ENCODE assay signal across 8 cellular contexts in genomic region chr3:132029182-132029902, GRCh38. TPM values are rescaled to one million over a fixed set of nuclear protein-coding genes. Genes with fewer than 3 reads are reported as not detected.
A peak's percentile ranks its signal among the peaks of the same experiment; 100 is the strongest.
DNase-seq lines count a peak whose midpoint lies in the region; ATAC-seq and TF ChIP-seq lines count a peak whose summit lies in the region.

No MANE protein-coding gene starts in this region.

- in situ Hi-C loops in ACHN (cut with HindIII; ENCODE audit: low pct_ligation_motif_present, low pct_unique_long_range_greater_than_20kb, low sequenced_read_pairs): loop anchor here (25.0 kb wide), 1 partner anchor 158 kb away; no protein-coding TSS in a partner anchor

- peak; percentile 93 for TF ChIP-seq CTCF in WI38 (IDR thresholded peaks at IDR 0.05; ENCODE audit: low read depth, low read length)
- TF ChIP-seq CTCF in chondrocyte (IDR thresholded peaks at IDR 0.05): peak; percentile 91

- ATAC-seq in GM18517 (IDR thresholded peaks at IDR 0.05; ENCODE audit: unreplicated experiment) (peak; percentile 78), HG03108 (IDR thresholded peaks at IDR 0.05; ENCODE audit: unreplicated experiment) (peak; percentile 79), left colon (peak; percentile 86)

- no peaks in the 10 kb centered on the region for H3K9me3 Mint-ChIP-seq in chondrocyte (ENCODE audit: low read depth)

- H3K4me3 Mint-ChIP-seq in chondrocyte (ENCODE audit: unreplicated experiment): no peak overlapping the region

- peaks cover 58% of the 10 kb centered on the region for H3K27me3 Mint-ChIP-seq in chondrocyte (ENCODE audit: low read depth)

- no peak overlapping the region for H3K27ac Mint-ChIP-seq in chondrocyte (ENCODE audit: unreplicated experiment)

- no peaks in the 10 kb centered on the region for H3K36me3 Mint-ChIP-seq in chondrocyte (ENCODE audit: low read depth)

- peaks cover 4% of the 10 kb centered on the region for H3K4me1 Mint-ChIP-seq in chondrocyte (ENCODE audit: low read depth)

- H3K4me3 ChIP-seq in WI38 (ENCODE audit: low read depth, low read length): no peak overlapping the region

- DNase-seq in ACHN: peak; percentile 72
- DNase-seq in NCI-H2196 (lab: John Stamatoyannopoulos, UW; ENCODE audit: unreplicated experiment): peak; percentile 95
- no peak for DNase-seq in chondrocyte (ENCODE audit: low spot score)
- DNase-seq in left colon: peak; percentile 51 to 84
- DNase-seq in stimulated activated CD4-positive, alpha-beta T cell treated with anti-CD3 and anti-CD28 coated beads, Interleukin-4, amount 100 ng/mL, for 1 hour: peak; percentile 60

- intact Hi-C loops in left colon (cut with DNase I, micrococcal nuclease): no loop called here

RNA-seq across cellular contexts. Expression of gene CPNE4, which starts 5.5 kb away (rescaled TPM):
- total RNA-seq in chondrocyte: not detected in 3 replicates
- total RNA-seq in left colon: under 1 TPM; 0.46 to 0.53 TPM
